Comparison of ENCODE assay signal across 2 cellular contexts in the genomic region with DNA sequence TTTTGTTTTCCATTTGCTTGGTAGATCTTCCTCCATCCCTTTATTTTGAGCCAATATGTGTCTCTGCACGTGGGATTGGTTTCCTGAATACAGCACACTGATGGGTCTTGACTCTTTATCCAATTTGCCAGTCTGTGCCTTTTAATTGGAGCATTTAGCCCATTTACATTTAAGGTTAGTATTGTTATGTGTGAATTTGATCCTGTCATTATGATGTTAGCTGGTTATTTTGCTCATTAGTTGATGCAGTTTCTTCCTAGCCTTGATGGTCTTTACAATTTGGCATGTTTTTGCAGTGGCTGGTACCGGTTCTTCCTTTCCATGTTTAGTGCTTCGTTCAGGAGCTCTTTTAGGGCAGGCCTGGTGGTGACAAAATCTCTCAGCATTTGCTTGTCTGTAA. TPM values are rescaled to one million over a fixed set of nuclear protein-coding genes. Genes with fewer than 3 reads are reported as not detected.
"Had no signal": no experiment of that assay in that cellular context is flagged by ENCODE, and none has a peak within 500 bp of the region (broad histone marks: within the 10 kb centered on the region; RNA-seq: fewer than 3 reads in every experiment).

No MANE protein-coding gene starts in this region.

RNA-seq across cellular contexts. Expression of gene SSTR4, which starts 43.7 kb away (rescaled TPM):
- total RNA-seq: G401, GM12878 had no signal
- polyA plus RNA-seq: GM12878 had no signal

RNA-seq across cellular contexts. Expression of gene THBD, which starts 58.0 kb away (rescaled TPM):
- total RNA-seq: G401, GM12878 had no signal
- polyA plus RNA-seq: GM12878 had no signal
